ENCODE assay signal across 11 cellular contexts in the genomic region with DNA sequence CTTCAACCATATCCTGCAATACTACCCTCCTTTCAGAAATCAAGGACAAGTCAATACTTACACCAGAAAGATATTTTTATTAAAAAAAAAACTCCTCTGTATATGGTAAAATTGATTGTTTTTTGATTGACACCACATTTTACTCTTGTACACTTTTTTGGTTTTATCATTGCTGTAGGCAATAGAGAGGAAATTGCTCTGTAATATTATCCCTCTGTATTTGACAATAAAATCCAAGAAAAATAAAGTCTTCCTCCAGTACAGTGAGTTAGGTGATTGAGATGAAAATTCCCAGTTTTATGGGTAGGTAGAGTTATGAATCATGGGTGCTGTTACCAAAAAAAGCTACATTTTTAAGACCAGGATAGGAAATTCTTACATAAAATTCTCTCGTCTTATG. TPM values are rescaled to one million over a fixed set of nuclear protein-coding genes. Genes with fewer than 3 reads are reported as not detected.
"Had no signal": no experiment of that assay in that cellular context is flagged by ENCODE, and none has a peak within 500 bp of the region (broad histone marks: within the 10 kb centered on the region; RNA-seq: fewer than 3 reads in every experiment).

No MANE protein-coding gene starts in this region.

- DNase-seq: GM23248, GOT3, H7, H9, HCEC 1CT, HFFc6 had no signal

- H3K4me1 ChIP-seq: HAP-1 had no signal

- H3K9ac ChIP-seq: GM23248 had no signal

- H3K4me2 ChIP-seq: GM23338 had no signal

- H3K9me3 Mint-ChIP-seq: GM23338, H9, HFFc6 had no signal

- H3K4me1 Mint-ChIP-seq: GM23338, H9 had no signal

- H3K4me3 ChIP-seq: GM23248, GM23338, HAP-1 had no signal

- H3K36me3 ChIP-seq: HAP-1 had no signal

- H2AFZ ChIP-seq: GM23248, GM23338 had no signal

- H3K9me3 ChIP-seq: HAP-1 had no signal

- ATAC-seq: GM23338, HCT116 had no signal

- H3K27ac Mint-ChIP-seq: GM23338, H9, HFFc6 had no signal

- H3K4me3 Mint-ChIP-seq: GM23338, H9, HFFc6 had no signal

- H3K27ac ChIP-seq: GM23248 had no signal

RNA-seq across cellular contexts. Expression of a gene that starts 22.6 kb away (rescaled TPM):
- total RNA-seq: GM23248, GM23338, H4, H9, HFFc6 had no signal

RNA-seq across cellular contexts. Expression of a gene that starts 31.7 kb away (rescaled TPM):
- total RNA-seq: GM23248, GM23338, H1, H4, H7, H9, HFFc6 had no signal
